Comparison of ENCODE assay signal across 21 cellular contexts in the genomic region with DNA sequence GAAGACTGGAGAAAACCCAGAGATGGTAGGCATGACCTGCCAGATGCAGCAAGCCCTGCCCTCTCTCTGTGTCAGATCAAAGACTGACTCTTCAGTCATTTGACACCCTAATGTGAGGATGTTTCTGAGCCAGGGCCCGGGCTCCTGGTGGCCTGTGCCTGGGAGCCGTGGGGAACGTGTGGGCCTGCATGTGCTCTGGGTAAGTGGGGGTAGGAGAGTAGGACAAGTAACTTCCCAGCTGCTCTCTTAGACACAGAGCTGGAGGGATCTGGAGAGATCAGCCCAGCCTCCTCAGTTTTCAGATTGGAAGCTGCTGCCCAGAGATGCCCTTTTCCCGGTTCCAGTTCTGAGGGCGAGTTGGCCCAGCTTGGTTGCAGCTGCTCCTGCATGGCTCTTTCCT.
DNase-seq lines count a peak whose midpoint lies in the region; ATAC-seq and TF ChIP-seq lines count a peak whose summit lies in the region.
"Had no signal": no experiment of that assay in that cellular context is flagged by ENCODE, and none has a peak within 500 bp of the region (broad histone marks: within the 10 kb centered on the region; RNA-seq: fewer than 3 reads in every experiment).

No MANE protein-coding gene starts in this region.

- H3K9ac ChIP-seq in neuronal stem cell (ENCODE audit: low read depth, low read length, poor library complexity) = no peak overlapping the region

- intact Hi-C loops in heart left ventricle (cut with DNase I) = loop anchor here in 1 of 10 donors (5.0 kb wide), 1 partner anchor 43 kb away; no protein-coding TSS in a partner anchor

- no peak for TF ChIP-seq CTCF in heart left ventricle (IDR thresholded peaks at IDR 0.05)

- H3K27me3 ChIP-seq in heart left ventricle (no peaks in the 10 kb centered on the region), neuronal stem cell (ENCODE audit: control insufficient read depth in 3 of 3, insufficient read depth in 3 of 3, low read depth in 1 of 3, low read length in 3 of 3) (no peaks in the 10 kb centered on the region)
- H3K27me3 ChIP-seq: gastroesophageal sphincter, upper lobe of left lung had no signal

- H3K4me1 ChIP-seq in heart left ventricle (peaks cover 0 to 40% (median 5%) of the 10 kb centered on the region in 12 donors), neuronal stem cell (ENCODE audit: control insufficient read depth in 2 of 2, insufficient read depth in 1 of 2, low read depth in 1 of 2, low read length in 2 of 2) (peaks cover 0 to 16% of the 10 kb centered on the region in 2 donors)
- H3K4me1 ChIP-seq: upper lobe of left lung had no signal

- H3K4ac ChIP-seq in neuronal stem cell (ENCODE audit: low read length) = no peak overlapping the region

- H3K4me3 ChIP-seq in heart left ventricle (no peak overlapping the region), neuronal stem cell (ENCODE audit: low read length in 2 of 2) (no peak overlapping the region)
- H3K4me3 ChIP-seq: gastroesophageal sphincter, upper lobe of left lung had no signal

- H2BK120ac ChIP-seq in neuronal stem cell (ENCODE audit: low read depth, low read length) = no peak overlapping the region

- no peak overlapping the region for H4K91ac ChIP-seq in neuronal stem cell (ENCODE audit: low read depth, low read length, poor library complexity)

- H2AFZ ChIP-seq in neuronal stem cell (ENCODE audit: low read length) = no peak overlapping the region

- DNase-seq in DMS53 (lab: John Stamatoyannopoulos, UW) = peak; percentile 29
- DNase-seq in DMS53 treated with DMSO at 0.1 percent for 48 hours (lab: John Stamatoyannopoulos, UW; ENCODE audit: unreplicated experiment) = no peak
- DNase-seq in NCI-H2029 (lab: John Stamatoyannopoulos, UW) = peak; percentile 34
- peak in 1 of 5 donors; percentile 54 for DNase-seq in heart left ventricle
- no peak for DNase-seq in neuronal stem cell (ENCODE audit: low spot score)
- DNase-seq in DMS153 (lab: John Stamatoyannopoulos, UW) = no peak
- DNase-seq in NCI-H2171 (lab: John Stamatoyannopoulos, UW) = no peak
- no peak for DNase-seq in stimulated activated CD4-positive, alpha-beta T cell treated with anti-CD3 and anti-CD28 coated beads, Interleukin-4, amount 100 ng/mL, for 24 hours
- DNase-seq: activated CD4-positive, alpha-beta T cell treated with anti-CD3 and anti-CD28 coated beads for 4 hours; activated effector memory CD4-positive, alpha-beta T cell treated with Interleukin-2 at 50 U/mL for 16 hours; CD8-positive, alpha-beta memory T cell; effector memory CD4-positive, alpha-beta T cell; mammary epithelial cell; naive B cell; NCI-H2081; SHP77 treated with DMSO at 0.1 percent for 48 hours; T-helper 1 cell had no signal

- H3K27ac ChIP-seq in heart left ventricle (peak overlapping the region in 1 of 12 donors; percentile 28), neuronal stem cell (replicated peaks; ENCODE audit: low read length) (no peak overlapping the region)
- H3K27ac ChIP-seq: 22Rv1, gastroesophageal sphincter, upper lobe of left lung had no signal

- no peak overlapping the region for H3K4me2 ChIP-seq in neuronal stem cell (ENCODE audit: insufficient read depth, low read length, poor library complexity, severe bottlenecking)

- H3K36me3 ChIP-seq in heart left ventricle (peaks cover 0 to 5% (median 0%) of the 10 kb centered on the region in 9 donors), neuronal stem cell (replicated peaks in 1 of 2; ENCODE audit: control insufficient read depth in 2 of 2, insufficient read depth in 2 of 2, low read length in 2 of 2) (peaks cover 6 to 53% of the 10 kb centered on the region in 2 donors)
- H3K36me3 ChIP-seq: gastroesophageal sphincter, upper lobe of left lung had no signal

- peak in 3 of 4 donors; percentile 39 to 52 (median 41) for ATAC-seq in heart left ventricle
- ATAC-seq: esophagus mucosa, gastroesophageal sphincter had no signal

- no peak overlapping the region for H3K14ac ChIP-seq in neuronal stem cell (ENCODE audit: low read length)

- H3K9me3 ChIP-seq in heart left ventricle (no peaks in the 10 kb centered on the region), neuronal stem cell (replicated peaks in 1 of 2; ENCODE audit: control insufficient read depth in 2 of 2, insufficient read depth in 1 of 2, low read depth in 1 of 2, low read length in 2 of 2) (peaks cover 0 to 3% of the 10 kb centered on the region in 2 donors)
- H3K9me3 ChIP-seq: gastroesophageal sphincter, upper lobe of left lung had no signal

- no peak overlapping the region for H2BK12ac ChIP-seq in neuronal stem cell (ENCODE audit: low read length)

- peaks cover 8% of the 10 kb centered on the region for H3K79me1 ChIP-seq in neuronal stem cell (ENCODE audit: low read depth, low read length)

- no peak overlapping the region for H2AK5ac ChIP-seq in neuronal stem cell (ENCODE audit: low read depth, low read length)

- peak overlapping the region; percentile 39 for H3K23ac ChIP-seq in neuronal stem cell (ENCODE audit: low read depth, low read length, poor library complexity)

- no peak overlapping the region for H2BK5ac ChIP-seq in neuronal stem cell (ENCODE audit: low read length)

- H2BK15ac ChIP-seq in neuronal stem cell (ENCODE audit: low read length) = no peak overlapping the region

- TF ChIP-seq POLR2A in heart left ventricle (IDR thresholded peaks at IDR 0.05) = no peak

- no peak overlapping the region for H3K18ac ChIP-seq in neuronal stem cell (ENCODE audit: low read length)

- H4K8ac ChIP-seq in neuronal stem cell (ENCODE audit: low read depth, low read length) = no peak overlapping the region

- WGBS in heart left ventricle, 4 donors = 58 to 66% (median 61%) methylated on average over 5 of the region's 5 CpGs
- no CpG with 5 or more reads among the region's 5 CpGs for WGBS in neuronal stem cell (ENCODE audit: extremely low coverage in 2 of 2, insufficient read length in 2 of 2, insufficient replicate concordance in 1 of 2), 2 donors

Comparison
In these comparisons a context has a peak if more than half of its experiments do, and no peak if none do; other contexts are left out.
1. DNase-seq: peak in DMS53 (single experiment) and NCI-H2029 (single experiment); none in DMS53 treated with DMSO at 0.1 percent for 48 hours (single experiment), neuronal stem cell (single experiment), DMS153 (single experiment), NCI-H2171 (single experiment) and stimulated activated CD4-positive, alpha-beta T cell treated with anti-CD3 and anti-CD28 coated beads, Interleukin-4, amount 100 ng/mL, for 24 hours (single experiment).